ENCODE assay signal across 25 cellular contexts in the genomic region with DNA sequence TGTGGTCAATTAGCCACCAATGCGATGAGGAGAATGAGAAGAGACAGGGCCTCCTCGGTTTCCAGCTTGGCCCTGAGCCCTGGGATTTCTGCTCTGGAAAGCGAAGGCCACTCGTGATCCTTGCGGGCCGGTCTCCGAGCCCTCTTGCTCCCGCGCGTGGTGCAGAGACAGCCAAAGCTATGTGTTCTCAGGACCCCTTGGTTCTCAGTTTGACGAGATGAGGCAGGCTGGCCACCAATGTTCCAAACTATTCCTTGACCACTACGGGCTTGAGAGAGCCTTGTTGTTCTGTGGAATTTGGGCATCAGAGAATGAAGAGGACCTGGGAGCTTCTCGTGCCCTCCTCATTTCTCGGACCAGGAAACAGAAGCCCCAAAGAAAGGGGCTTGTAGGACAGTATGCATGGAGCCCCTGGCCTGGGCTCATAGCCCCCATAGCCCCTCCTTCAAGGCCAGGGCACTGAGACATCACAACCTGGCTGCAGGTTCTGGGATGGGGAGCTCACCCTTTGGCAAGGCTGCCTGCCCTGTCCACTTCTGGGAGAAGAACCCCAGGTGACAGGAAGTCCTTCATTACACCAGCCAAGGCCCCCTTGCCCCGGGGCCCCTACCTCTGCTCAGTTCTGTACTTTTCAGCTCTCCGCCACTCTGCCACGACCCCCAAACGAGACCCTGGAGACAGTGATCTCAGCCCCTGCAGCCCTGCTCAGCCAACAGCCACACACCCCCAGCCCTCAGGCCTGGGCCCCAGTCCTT.
DNase-seq lines count a peak whose midpoint lies in the region; ATAC-seq, FAIRE-seq and TF ChIP-seq lines count a peak whose summit lies in the region.
"Had no signal": no experiment of that assay in that cellular context is flagged by ENCODE, and none has a peak within 500 bp of the region (broad histone marks: within the 10 kb centered on the region; RNA-seq: fewer than 3 reads in every experiment).

No MANE protein-coding gene starts in this region.

- no peak for FAIRE-seq in HepG2 (lab: Jason Lieb, UNC)
- FAIRE-seq: astrocyte, TTC549 had no signal

- no peak overlapping the region for H3K4me2 ChIP-seq in HepG2 (ENCODE audit: low read depth, low read length)

- in situ Hi-C loops in HepG2 (cut with HindIII; ENCODE audit: extremely low pct_ligation_motif_present, low pct_unique_long_range_greater_than_20kb): no loop called here

- H3K4me3 ChIP-seq in right lobe of liver (no peak overlapping the region), HepG2 (replicated peaks in 1 of 3; ENCODE audit: insufficient read depth in 1 of 3, low read depth in 2 of 3, low read length in 3 of 3) (no peak overlapping the region), psoas muscle (no peak overlapping the region)
- H3K4me3 ChIP-seq: HAP-1, SK-N-MC, transverse colon had no signal

- BruUV-seq in HepG2 (replicated peaks; lab: Mats Ljungman, UMichigan): no TSS peak

- POLR2A ChIA-PET in HepG2 (lab: Yijun Ruan, JAX): no interaction called here

- TF ChIP-seq RAD21 in HepG2 (CRISPR knock-in tag; IDR thresholded peaks at IDR 0.05): no peak

- intact Hi-C loops in right lobe of liver (cut with DNase I): no loop called here
- intact Hi-C loops in HepG2 (cut with micrococcal nuclease; ENCODE audit: unreplicated experiment): no loop called here
- intact Hi-C loops in psoas muscle (cut with DNase I): no loop called here

- no peaks in the 10 kb centered on the region for H3K36me3 ChIP-seq in right lobe of liver
- H3K36me3 ChIP-seq in HepG2 (replicated peaks in 1 of 2; ENCODE audit: control insufficient read depth in 1 of 2, insufficient read depth in 2 of 2, low read length in 2 of 2): no peaks in the 10 kb centered on the region
- no peaks in the 10 kb centered on the region for H3K36me3 ChIP-seq in psoas muscle (ENCODE audit: insufficient read depth in 1 of 2, low read depth in 1 of 2)
- H3K36me3 ChIP-seq: HAP-1, transverse colon had no signal

- no peak overlapping the region for H3K27ac ChIP-seq in right lobe of liver
- no peak overlapping the region for H3K27ac ChIP-seq in HepG2 (ENCODE audit: extremely low read length, insufficient read depth, low read length)
- no peak overlapping the region for H3K27ac ChIP-seq in psoas muscle
- H3K27ac ChIP-seq: SK-N-MC, transverse colon had no signal

- WGBS in right lobe of liver (ENCODE audit: insufficient coverage, low coverage, low lambda C conversion rate, missing lambda C conversion rate): 20% methylated on average over 2 of the region's 18 CpGs
- WGBS in HepG2 (ENCODE audit: low lambda C conversion rate): 32% methylated on average over 15 of the region's 18 CpGs
- 71 to 78% (median 74%) methylated on average over 18 of the region's 18 CpGs for WGBS in psoas muscle, 3 donors

- TF ChIP-seq CTCF in right lobe of liver (IDR thresholded peaks at IDR 0.05) (no peak), HepG2 (CRISPR knock-in tag; IDR thresholded peaks at IDR 0.05) (no peak), psoas muscle (IDR thresholded peaks at IDR 0.05) (no peak)

- no peaks in the 10 kb centered on the region for H4K20me1 ChIP-seq in HepG2 (ENCODE audit: insufficient read depth, low read length)

- CTCF ChIA-PET in HepG2 (lab: Yijun Ruan, JAX; ENCODE audit: low intra/inter-chr PET ratio, low total read pairs): no interaction called here

- TF ChIP-seq POLR2A in right lobe of liver (IDR thresholded peaks at IDR 0.05) (no peak), HepG2 (IDR thresholded peaks at IDR 0.05; ENCODE audit: insufficient read depth in 1 of 2, low read depth in 2 of 2, low read length in 2 of 2) (no peak)

- DNase-seq in right lobe of liver: peak in 2 of 3 donors; percentile 21 to 27
- no peak for DNase-seq in HepG2 (ENCODE audit: low spot score)
- peak; percentile 26 for DNase-seq in left lobe of liver (ENCODE audit: low spot score)
- peak; percentile 5 to 50 for DNase-seq in psoas muscle
- DNase-seq in activated CD4-positive, alpha-beta T cell treated with anti-CD3 and anti-CD28 coated beads for 1 hour: no peak
- DNase-seq in NCI-H82 treated with DMSO at 0.1 percent for 48 hours (lab: John Stamatoyannopoulos, UW; ENCODE audit: unreplicated experiment): no peak
- DNase-seq: activated CD4-positive, alpha-beta T cell treated with anti-CD3 and anti-CD28 coated beads, Interleukin-2, amount 50 U/mL, for 4 hours; activated effector memory CD4-positive, alpha-beta T cell treated with Interleukin-2 at 50 U/mL for 16 hours; C1 segment of cervical spinal cord; caudate nucleus; cortex of kidney; DMS53; Kasumi-1; left ventricle myocardium superior; naive B cell; NCI-H1417; NCI-H2029; PC-3; transverse colon had no signal

- ATAC-seq in right lobe of liver (no peak), HepG2 (no peak), left lobe of liver (no peak), psoas muscle (no peak), HG02970 (IDR thresholded peaks at IDR 0.05; ENCODE audit: low FRiP score, unreplicated experiment) (no peak)
- ATAC-seq: effector memory CD8-positive, alpha-beta T cell; left ventricle myocardium superior; PC-3 had no signal

- H3K9ac ChIP-seq in HepG2 (ENCODE audit: insufficient read depth, low read depth, low read length): no peak overlapping the region

- H2AFZ ChIP-seq in HepG2 (ENCODE audit: low read length): no peak overlapping the region

- H3K9me3 ChIP-seq in right lobe of liver: no peaks in the 10 kb centered on the region
- no peaks in the 10 kb centered on the region for H3K9me3 ChIP-seq in HepG2 (ENCODE audit: low read length)
- no peaks in the 10 kb centered on the region for H3K9me3 ChIP-seq in psoas muscle
- H3K9me3 ChIP-seq: HAP-1, transverse colon had no signal

- TF ChIP-seq EP300 in HepG2 (IDR thresholded peaks at IDR 0.05; ENCODE audit: low read depth in 2 of 2, low read length in 2 of 2): no peak
- no peak for TF ChIP-seq EP300 in HepG2 (CRISPR knock-in tag; IDR thresholded peaks at IDR 0.05; ENCODE audit: borderline replicate concordance)

- no peaks in the 10 kb centered on the region for H3K79me2 ChIP-seq in HepG2 (ENCODE audit: insufficient read depth, low read length)

- H3K4me1 ChIP-seq in right lobe of liver (no peaks in the 10 kb centered on the region), HepG2 (ENCODE audit: insufficient read depth, low read length) (no peaks in the 10 kb centered on the region), psoas muscle (no peaks in the 10 kb centered on the region)
- H3K4me1 ChIP-seq: HAP-1, transverse colon had no signal

- H3K27me3 ChIP-seq in right lobe of liver (no peaks in the 10 kb centered on the region), HepG2 (ENCODE audit: control insufficient read depth in 1 of 2, insufficient read depth in 2 of 2, low read length in 2 of 2) (peaks cover 6 to 50% of the 10 kb centered on the region in 2 experiments; a peak in 4 of 5 replicates), psoas muscle (ENCODE audit: insufficient read depth in 3 of 3, low read length in 2 of 3) (peaks cover 0 to 16% (median 0%) of the 10 kb centered on the region in 3 donors)
- H3K27me3 ChIP-seq: transverse colon had no signal

TF ChIP-seq in HepG2, 621 proteins besides CTCF, POLR2A, EP300 and RAD21:
- TF ChIP-seq, protein P1, sequence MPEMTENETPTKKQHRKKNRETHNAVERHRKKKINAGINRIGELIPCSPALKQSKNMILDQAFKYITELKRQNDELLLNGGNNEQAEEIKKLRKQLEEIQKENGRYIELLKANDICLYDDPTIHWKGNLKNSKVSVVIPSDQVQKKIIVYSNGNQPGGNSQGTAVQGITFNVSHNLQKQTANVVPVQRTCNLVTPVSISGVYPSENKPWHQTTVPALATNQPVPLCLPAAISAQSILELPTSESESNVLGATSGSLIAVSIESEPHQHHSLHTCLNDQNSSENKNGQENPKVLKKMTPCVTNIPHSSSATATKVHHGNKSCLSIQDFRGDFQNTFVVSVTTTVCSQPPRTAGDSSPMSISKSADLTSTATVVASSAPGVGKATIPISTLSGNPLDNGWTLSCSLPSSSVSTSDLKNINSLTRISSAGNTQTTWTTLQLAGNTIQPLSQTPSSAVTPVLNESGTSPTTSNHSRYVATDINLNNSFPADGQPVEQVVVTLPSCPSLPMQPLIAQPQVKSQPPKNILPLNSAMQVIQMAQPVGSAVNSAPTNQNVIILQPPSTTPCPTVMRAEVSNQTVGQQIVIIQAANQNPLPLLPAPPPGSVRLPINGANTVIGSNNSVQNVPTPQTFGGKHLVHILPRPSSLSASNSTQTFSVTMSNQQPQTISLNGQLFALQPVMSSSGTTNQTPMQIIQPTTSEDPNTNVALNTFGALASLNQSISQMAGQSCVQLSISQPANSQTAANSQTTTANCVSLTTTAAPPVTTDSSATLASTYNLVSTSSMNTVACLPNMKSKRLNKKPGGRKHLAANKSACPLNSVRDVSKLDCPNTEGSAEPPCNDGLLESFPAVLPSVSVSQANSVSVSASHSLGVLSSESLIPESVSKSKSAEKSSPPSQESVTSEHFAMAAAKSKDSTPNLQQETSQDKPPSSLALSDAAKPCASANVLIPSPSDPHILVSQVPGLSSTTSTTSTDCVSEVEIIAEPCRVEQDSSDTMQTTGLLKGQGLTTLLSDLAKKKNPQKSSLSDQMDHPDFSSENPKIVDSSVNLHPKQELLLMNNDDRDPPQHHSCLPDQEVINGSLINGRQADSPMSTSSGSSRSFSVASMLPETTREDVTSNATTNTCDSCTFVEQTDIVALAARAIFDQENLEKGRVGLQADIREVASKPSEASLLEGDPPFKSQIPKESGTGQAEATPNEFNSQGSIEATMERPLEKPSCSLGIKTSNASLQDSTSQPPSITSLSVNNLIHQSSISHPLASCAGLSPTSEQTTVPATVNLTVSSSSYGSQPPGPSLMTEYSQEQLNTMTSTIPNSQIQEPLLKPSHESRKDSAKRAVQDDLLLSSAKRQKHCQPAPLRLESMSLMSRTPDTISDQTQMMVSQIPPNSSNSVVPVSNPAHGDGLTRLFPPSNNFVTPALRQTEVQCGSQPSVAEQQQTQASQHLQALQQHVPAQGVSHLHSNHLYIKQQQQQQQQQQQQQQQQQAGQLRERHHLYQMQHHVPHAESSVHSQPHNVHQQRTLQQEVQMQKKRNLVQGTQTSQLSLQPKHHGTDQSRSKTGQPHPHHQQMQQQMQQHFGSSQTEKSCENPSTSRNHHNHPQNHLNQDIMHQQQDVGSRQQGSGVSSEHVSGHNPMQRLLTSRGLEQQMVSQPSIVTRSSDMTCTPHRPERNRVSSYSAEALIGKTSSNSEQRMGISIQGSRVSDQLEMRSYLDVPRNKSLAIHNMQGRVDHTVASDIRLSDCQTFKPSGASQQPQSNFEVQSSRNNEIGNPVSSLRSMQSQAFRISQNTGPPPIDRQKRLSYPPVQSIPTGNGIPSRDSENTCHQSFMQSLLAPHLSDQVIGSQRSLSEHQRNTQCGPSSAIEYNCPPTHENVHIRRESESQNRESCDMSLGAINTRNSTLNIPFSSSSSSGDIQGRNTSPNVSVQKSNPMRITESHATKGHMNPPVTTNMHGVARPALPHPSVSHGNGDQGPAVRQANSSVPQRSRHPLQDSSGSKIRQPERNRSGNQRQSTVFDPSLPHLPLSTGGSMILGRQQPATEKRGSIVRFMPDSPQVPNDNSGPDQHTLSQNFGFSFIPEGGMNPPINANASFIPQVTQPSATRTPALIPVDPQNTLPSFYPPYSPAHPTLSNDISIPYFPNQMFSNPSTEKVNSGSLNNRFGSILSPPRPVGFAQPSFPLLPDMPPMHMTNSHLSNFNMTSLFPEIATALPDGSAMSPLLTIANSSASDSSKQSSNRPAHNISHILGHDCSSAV (CRISPR knock-in tag; IDR thresholded peaks at IDR 0.05; ENCODE audit: borderline replicate concordance): no peak

Comparison
In these comparisons a context has a peak if more than half of its experiments do, and no peak if none do; other contexts are left out.
1. DNase-seq: peak in right lobe of liver (2 of 3), left lobe of liver (single experiment) and psoas muscle (2 of 2); none in HepG2 (single experiment), activated CD4-positive, alpha-beta T cell treated with anti-CD3 and anti-CD28 coated beads for 1 hour (single experiment) and NCI-H82 treated with DMSO at 0.1 percent for 48 hours (single experiment).